ENCODE assay signal across 9 cellular contexts in genomic region chr3:150385296-150386242, GRCh38. TPM values are rescaled to one million over a fixed set of nuclear protein-coding genes. Genes with fewer than 3 reads are reported as not detected.
DNase-seq lines count a peak whose midpoint lies in the region; ATAC-seq and TF ChIP-seq lines count a peak whose summit lies in the region.
"Had no signal": no experiment of that assay in that cellular context is flagged by ENCODE, and none has a peak within 500 bp of the region (broad histone marks: within the 10 kb centered on the region; RNA-seq: fewer than 3 reads in every experiment).

No MANE protein-coding gene starts in this region.

- ATAC-seq in GM19452 (IDR thresholded peaks at IDR 0.05; ENCODE audit: unreplicated experiment) (peak; percentile 35), HG03354 (IDR thresholded peaks at IDR 0.05; ENCODE audit: poor library complexity, severe bottlenecking, unreplicated experiment) (peak; percentile 42)
- ATAC-seq in central memory CD8-positive, alpha-beta T cell (replicated peaks; ENCODE audit: extremely low read depth, poor library complexity, severe bottlenecking) = peak; percentile 14

- no peaks in the 10 kb centered on the region for H3K36me3 ChIP-seq in CD8-positive, alpha-beta memory T cell (ENCODE audit: insufficient read depth, low read length)
- no peaks in the 10 kb centered on the region for H3K36me3 ChIP-seq in transverse colon
- H3K36me3 ChIP-seq: heart right ventricle had no signal

- CTCF ChIA-PET in CD8-positive, alpha-beta memory T cell (lab: Charles Lee) = interaction anchor here (1.3 to 2.8 kb wide), 2 partner anchors 23 to 160 kb away, joined by 3 to 24 read pairs; partner anchors contain the start of genes SERP1 and TSC22D2
- CTCF ChIA-PET in RWPE1 (lab: Yijun Ruan, JAX) = no interaction called here

- no peak for TF ChIP-seq EP300 in transverse colon (IDR thresholded peaks at IDR 0.05; ENCODE audit: low read depth)

- H3K9me3 ChIP-seq in CD8-positive, alpha-beta memory T cell (ENCODE audit: low read length) = no peaks in the 10 kb centered on the region
- no peaks in the 10 kb centered on the region for H3K9me3 ChIP-seq in transverse colon
- H3K9me3 ChIP-seq: heart right ventricle had no signal

- no peaks in the 10 kb centered on the region for H3K36me3 Mint-ChIP-seq in CD8-positive, alpha-beta memory T cell
- H3K36me3 Mint-ChIP-seq in central memory CD8-positive, alpha-beta T cell (ENCODE audit: insufficient read depth) = no peaks in the 10 kb centered on the region

- in situ Hi-C loops in G401 (cut with HindIII; ENCODE audit: low sequenced_read_pairs) = no loop called here
- in situ Hi-C loops in transverse colon (cut with MboI; ENCODE audit: low pct_ligation_motif_present in 1 of 4, low pct_unique_long_range_greater_than_20kb in 1 of 4, low sequenced_read_pairs in 3 of 4) = no loop called here

- POLR2A ChIA-PET in CD8-positive, alpha-beta memory T cell (lab: Charles Lee) = interaction anchor here (1.0 to 1.5 kb wide), 2 partner anchors 23 to 161 kb away, joined by 4 read pairs; partner anchors contain the start of genes EIF2A, SERP1 and TSC22D2
- POLR2A ChIA-PET in RWPE1 (lab: Yijun Ruan, JAX; ENCODE audit: low non-redundant PET) = no interaction called here

- H3K27me3 ChIP-seq in CD8-positive, alpha-beta memory T cell (ENCODE audit: insufficient read depth, low read length, poor library complexity, severe bottlenecking) = no peaks in the 10 kb centered on the region
- H3K27me3 ChIP-seq in transverse colon = no peaks in the 10 kb centered on the region
- H3K27me3 ChIP-seq: heart right ventricle had no signal

- WGBS in transverse colon (ENCODE audit: low coverage in 1 of 2), 2 donors = 58 to 83% methylated on average over 2 to 6 of the region's 6 CpGs

- no peaks in the 10 kb centered on the region for H3K9me3 Mint-ChIP-seq in CD8-positive, alpha-beta memory T cell
- no peaks in the 10 kb centered on the region for H3K9me3 Mint-ChIP-seq in central memory CD8-positive, alpha-beta T cell

- peaks cover 21 to 31% (median 31%) of the 10 kb centered on the region in 3 donors for H3K4me1 Mint-ChIP-seq in CD8-positive, alpha-beta memory T cell
- peaks cover 17% of the 10 kb centered on the region for H3K4me1 Mint-ChIP-seq in central memory CD8-positive, alpha-beta T cell

- peak overlapping the region; percentile 0 to 77 (median 72) for H3K4me3 Mint-ChIP-seq in CD8-positive, alpha-beta memory T cell
- H3K4me3 Mint-ChIP-seq in central memory CD8-positive, alpha-beta T cell = peak overlapping the region; percentile 61

- intact Hi-C loops in transverse colon (cut with DNase I; ENCODE audit: low total_unique reads) = no loop called here

- no peak for TF ChIP-seq POLR2A in transverse colon (IDR thresholded peaks at IDR 0.05)

- TF ChIP-seq CTCF in RWPE1 (conservative IDR thresholded peaks at IDR 0.05; ENCODE audit: low read depth) (no peak), transverse colon (IDR thresholded peaks at IDR 0.05) (peak in 1 of 5 experiments; percentile 1)

- no peak overlapping the region for H3K27ac ChIP-seq in CD8-positive, alpha-beta memory T cell (ENCODE audit: low read depth, low read length)
- no peak overlapping the region for H3K27ac ChIP-seq in RWPE1
- H3K27ac ChIP-seq in transverse colon = no peak overlapping the region

- peaks cover 16% of the 10 kb centered on the region for H3K4me1 ChIP-seq in CD8-positive, alpha-beta memory T cell (ENCODE audit: insufficient read depth, low read length)
- no peaks in the 10 kb centered on the region for H3K4me1 ChIP-seq in transverse colon

- H3K4me3 ChIP-seq in CD8-positive, alpha-beta memory T cell (ENCODE audit: low read length) = peak overlapping the region; percentile 24
- no peak overlapping the region for H3K4me3 ChIP-seq in transverse colon

- H3K27me3 Mint-ChIP-seq in CD8-positive, alpha-beta memory T cell = no peaks in the 10 kb centered on the region
- no peaks in the 10 kb centered on the region for H3K27me3 Mint-ChIP-seq in central memory CD8-positive, alpha-beta T cell

- peak overlapping the region in 7 of 8 donors; percentile 0 to 60 (median 32) for H3K27ac Mint-ChIP-seq in CD8-positive, alpha-beta memory T cell
- H3K27ac Mint-ChIP-seq in central memory CD8-positive, alpha-beta T cell (ENCODE audit: low read depth) = peak overlapping the region; percentile 29

- peak in 1 of 5 donors; percentile 1 for DNase-seq in CD8-positive, alpha-beta memory T cell
- no peak for DNase-seq in central memory CD8-positive, alpha-beta T cell (ENCODE audit: low spot score in 2 of 2)
- DNase-seq in RWPE1 (ENCODE audit: low spot score) (no peak), G401 (ENCODE audit: low spot score) (no peak), transverse colon (no peak), cerebellar cortex (ENCODE audit: low spot score) (no peak)
- DNase-seq: heart right ventricle had no signal

RNA-seq across cellular contexts. Expression of gene TSC22D2, which starts 22.5 kb away (rescaled TPM):
- total RNA-seq in CD8-positive, alpha-beta memory T cell = 10 to 100 TPM; 20.9 to 22.3 TPM
- 11.9 TPM for polyA plus RNA-seq in CD8-positive, alpha-beta memory T cell
- total RNA-seq in G401 (2014; rRNA removed; shearing (Covaris generic)) = 2.3 and 10.4 TPM in 2 replicates
- total RNA-seq in transverse colon = 10 to 100 TPM; 19.8 to 59.7 (median 29.5) TPM
